In genomic region chr6:7178280-7178679, GRCh38 we compare ENCODE assay signal across 26 cellular contexts.
DNase-seq lines count a peak whose midpoint lies in the region; ATAC-seq, FAIRE-seq and TF ChIP-seq lines count a peak whose summit lies in the region.
"Had no signal": no experiment of that assay in that cellular context is flagged by ENCODE, and none has a peak within 500 bp of the region (broad histone marks: within the 10 kb centered on the region; RNA-seq: fewer than 3 reads in every experiment).

No MANE protein-coding gene starts in this region.

- in situ Hi-C loops in mammary epithelial cell (cut with MboI; ENCODE audit: low sequenced_read_pairs in 2 of 2) (no loop called here), K562 (cut with MboI) (no loop called here)

- no peak overlapping the region for H3K9ac ChIP-seq in mammary epithelial cell (ENCODE audit: insufficient read depth, low read length)
- H3K9ac ChIP-seq in K562 (ENCODE audit: insufficient read depth in 1 of 2, low read depth in 2 of 2, low read length in 2 of 2) = no peak overlapping the region
- no peak overlapping the region for H3K9ac ChIP-seq in subcutaneous abdominal adipose tissue (ENCODE audit: low read length in 5 of 5)
- H3K9ac ChIP-seq: KMS-11 had no signal

- TF ChIP-seq POLR2A in NB4 (IDR thresholded peaks at IDR 0.05; ENCODE audit: extremely low read depth, insufficient read length) (no peak), K562 (conservative IDR thresholded peaks at IDR 0.05) (no peak)

- CTCF ChIA-PET in MCF 10A (lab: Yijun Ruan, JAX) = interaction anchor here (1.1 kb wide), 1 partner anchor 59 kb away, joined by 3 read pairs; no protein-coding TSS in a partner anchor
- CTCF ChIA-PET in mammary epithelial cell (lab: Charles Lee; ENCODE audit: low non-redundant PET) = no interaction called here
- CTCF ChIA-PET in K562 (lab: Yijun Ruan, JAX; ENCODE audit: low intra/inter-chr PET ratio) = no interaction called here

- no TSS peak for BruUV-seq in MCF 10A (replicated peaks; lab: Mats Ljungman, UMichigan)
- no TSS peak for BruUV-seq in mammary epithelial cell (replicated peaks; lab: Mats Ljungman, UMichigan)
- no TSS peak for BruUV-seq in K562 (replicated peaks; lab: Mats Ljungman, UMichigan)

- TF ChIP-seq CTCF in MCF 10A (IDR thresholded peaks at IDR 0.05; ENCODE audit: unreplicated experiment) = no peak
- no peak for TF ChIP-seq CTCF in mammary epithelial cell (conservative IDR thresholded peaks at IDR 0.05 in 1 of 2, IDR thresholded peaks at IDR 0.05 in 1 of 2; ENCODE audit: extremely low read depth in 1 of 2, insufficient read depth in 1 of 2, low read depth in 1 of 2, low read length in 2 of 2)
- TF ChIP-seq CTCF in NB4 (IDR thresholded peaks at IDR 0.05; ENCODE audit: low read depth, low read length) = no peak
- no peak for TF ChIP-seq CTCF in K562 (IDR thresholded peaks at IDR 0.05 in 2 of 3, conservative IDR thresholded peaks at IDR 0.05 in 1 of 3; ENCODE audit: insufficient read depth in 2 of 3, low read depth in 1 of 3, low read length in 3 of 3)

- POLR2A ChIA-PET in MCF 10A (lab: Yijun Ruan, JAX) (interaction anchor here (0.9 kb wide), 1 partner anchor 9 kb away, joined by 5 read pairs; no protein-coding TSS in a partner anchor), K562 (lab: Yijun Ruan, JAX) (interaction anchor here (0.6 to 1.9 kb wide), 5 partner anchors 10 to 101 kb away, joined by 3 to 7 read pairs (median 3); no protein-coding TSS in a partner anchor)

- no peaks in the 10 kb centered on the region for H3K27me3 Mint-ChIP-seq in MCF 10A (ENCODE audit: insufficient read depth, unreplicated experiment)
- H3K27me3 Mint-ChIP-seq: CD4-positive, alpha-beta T cell had no signal

- H3K4me1 Mint-ChIP-seq in MCF 10A (ENCODE audit: insufficient read depth, unreplicated experiment) = peaks cover 5% of the 10 kb centered on the region

- H3K4me1 ChIP-seq in mammary epithelial cell (ENCODE audit: insufficient read depth, low read length) (no peaks in the 10 kb centered on the region), K562 (replicated peaks in 1 of 2; ENCODE audit: control insufficient read depth in 2 of 2, insufficient read depth in 2 of 2, low read length in 2 of 2) (peaks cover 15 to 34% of the 10 kb centered on the region in 2 experiments), subcutaneous abdominal adipose tissue (ENCODE audit: control insufficient read depth in 5 of 5, insufficient read depth in 5 of 5, low read length in 5 of 5) (peaks cover 1 to 32% (median 26%) of the 10 kb centered on the region in 5 donors)
- H3K4me1 ChIP-seq: SJSA1 had no signal

- no peak for ATAC-seq in K562

- 48% methylated on average over 4 of the region's 4 CpGs for WGBS in mammary epithelial cell (ENCODE audit: low coverage, missing lambda C conversion rate)
- WGBS in K562 (ENCODE audit: insufficient coverage, low coverage, missing lambda C conversion rate) = 96% methylated on average over 4 of the region's 4 CpGs

- FAIRE-seq in K562 (lab: Jason Lieb, UNC) = no peak
- FAIRE-seq: G401.6, HTR-8/SVneo, RCC 7860 had no signal

- no peaks in the 10 kb centered on the region for H3K27me3 ChIP-seq in mammary epithelial cell (ENCODE audit: insufficient read depth, low read length)
- H3K27me3 ChIP-seq in K562 (ENCODE audit: control insufficient read depth in 2 of 2, insufficient read depth in 2 of 2, low read length in 2 of 2) = no peaks in the 10 kb centered on the region
- no peaks in the 10 kb centered on the region for H3K27me3 ChIP-seq in subcutaneous abdominal adipose tissue (ENCODE audit: control insufficient read depth in 5 of 5, insufficient read depth in 4 of 5, low read length in 5 of 5)
- H3K27me3 ChIP-seq: SJSA1 had no signal

- H3K27ac ChIP-seq in mammary epithelial cell (ENCODE audit: insufficient read depth, low read depth, low read length) = no peak overlapping the region
- H3K27ac ChIP-seq in K562 (ENCODE audit: extremely low read depth, low read depth, low read length) = no peak overlapping the region
- peak overlapping the region; percentile 24 for H3K27ac ChIP-seq in subcutaneous abdominal adipose tissue (ENCODE audit: low read depth, low read length)
- H3K27ac ChIP-seq: 22Rv1, KMS-11, SJSA1 had no signal

- dilution Hi-C loops in mammary epithelial cell (cut with HindIII; ENCODE audit: low sequenced_read_pairs) = no loop called here

- no peak for DNase-seq in MCF 10A (ENCODE audit: unreplicated experiment)
- DNase-seq in mammary epithelial cell = no peak
- peak; percentile 11 for DNase-seq in NB4 (ENCODE audit: low read depth)
- no peak for DNase-seq in K562 (ENCODE audit: extremely low read depth in 1 of 4, low spot score in 3 of 4)
- DNase-seq in A172 (ENCODE audit: low spot score) = no peak
- DNase-seq in NCI-H146 (lab: John Stamatoyannopoulos, UW) = no peak
- DNase-seq: CD4-positive, alpha-beta T cell; COR-L47; GOT3; HFFc6; NCI-H1092; NCI-H1417 treated with DMSO at 0.1 percent for 48 hours; NCI-H187; NCI-H2081 treated with DMSO at 0.1 percent for 48 hours; NCI-H2171 treated with DMSO at 0.1 percent for 48 hours; NCI-H345; NCI-H510A treated with DMSO at 0.1 percent for 48 hours; NCI-H748 treated with DMSO at 0.1 percent for 48 hours had no signal

- H2AFZ ChIP-seq in mammary epithelial cell (ENCODE audit: low read depth, low read length) (no peak overlapping the region), K562 (ENCODE audit: low read depth, low read length) (no peak overlapping the region)

- no peak overlapping the region for H3K4me3 Mint-ChIP-seq in MCF 10A (ENCODE audit: unreplicated experiment)
- H3K4me3 Mint-ChIP-seq: CD4-positive, alpha-beta T cell; HFFc6 had no signal

- intact Hi-C loops in MCF 10A (cut with micrococcal nuclease) = no loop called here
- intact Hi-C loops in mammary epithelial cell (cut with micrococcal nuclease) = no loop called here
- intact Hi-C loops in K562 (cut with micrococcal nuclease) = no loop called here

- H3K9me3 ChIP-seq in mammary epithelial cell (replicated peaks; ENCODE audit: insufficient read depth, low read length) = no peaks in the 10 kb centered on the region
- no peaks in the 10 kb centered on the region for H3K9me3 ChIP-seq in K562 (replicated peaks; ENCODE audit: control insufficient read depth, insufficient read depth, low read depth, low read length)
- no peaks in the 10 kb centered on the region for H3K9me3 ChIP-seq in subcutaneous abdominal adipose tissue (ENCODE audit: control insufficient read depth in 5 of 5, low read length in 5 of 5)
- H3K9me3 ChIP-seq: HAP-1, SJSA1 had no signal

- H3K79me2 ChIP-seq in mammary epithelial cell (ENCODE audit: insufficient read depth, low read length) = peaks cover 62% of the 10 kb centered on the region
- peaks cover 87% of the 10 kb centered on the region for H3K79me2 ChIP-seq in K562 (ENCODE audit: control insufficient read depth, insufficient read depth, low read length)

- no peak overlapping the region for H3K4me2 ChIP-seq in mammary epithelial cell (ENCODE audit: insufficient read depth, low read depth, low read length)
- H3K4me2 ChIP-seq in K562 (ENCODE audit: insufficient read depth, low read length) = no peak overlapping the region
- H3K4me2 ChIP-seq: KMS-11 had no signal

- no peak for TF ChIP-seq EP300 in K562 (IDR thresholded peaks at IDR 0.05; ENCODE audit: low read length)

- TF ChIP-seq RAD21 in K562 (CRISPR knock-in tag; conservative IDR thresholded peaks at IDR 0.05 in 1 of 2, IDR thresholded peaks at IDR 0.05 in 1 of 2) = no peak

- H4K20me1 ChIP-seq in mammary epithelial cell (ENCODE audit: insufficient read depth, low read length) (no peaks in the 10 kb centered on the region), K562 (replicated peaks; ENCODE audit: control insufficient read depth, insufficient read depth, low read length) (no peaks in the 10 kb centered on the region)

- H3K36me3 Mint-ChIP-seq in MCF 10A (ENCODE audit: insufficient read depth, unreplicated experiment) = peaks cover 59% of the 10 kb centered on the region

- H3K9me3 Mint-ChIP-seq in MCF 10A (ENCODE audit: unreplicated experiment) = no peaks in the 10 kb centered on the region
- H3K9me3 Mint-ChIP-seq: CD4-positive, alpha-beta T cell; HFFc6 had no signal

- H3K9me1 ChIP-seq in K562 (ENCODE audit: control insufficient read depth, insufficient read depth, low read length) = no peaks in the 10 kb centered on the region

- no peak overlapping the region for H3K4me3 ChIP-seq in mammary epithelial cell (replicated peaks in 1 of 3; ENCODE audit: insufficient read depth in 1 of 3, low read depth in 2 of 3, low read length in 3 of 3)
- no peak overlapping the region for H3K4me3 ChIP-seq in NB4 (ENCODE audit: low read depth, low read length)
- no peak overlapping the region for H3K4me3 ChIP-seq in K562
- H3K4me3 ChIP-seq in subcutaneous abdominal adipose tissue (ENCODE audit: low read depth in 1 of 5, low read length in 5 of 5) = no peak overlapping the region
- H3K4me3 ChIP-seq: HAP-1, SJSA1 had no signal

- peak overlapping the region; percentile 51 for H3K27ac Mint-ChIP-seq in MCF 10A (ENCODE audit: low read depth, unreplicated experiment)
- H3K27ac Mint-ChIP-seq: HFFc6 had no signal

- peaks cover 13% of the 10 kb centered on the region for H3K36me3 ChIP-seq in mammary epithelial cell (ENCODE audit: insufficient read depth, low read length)
- H3K36me3 ChIP-seq in K562 (ENCODE audit: control insufficient read depth, insufficient read depth, low read length) = peaks cover 70% of the 10 kb centered on the region
- peaks cover 28 to 52% (median 47%) of the 10 kb centered on the region in 5 donors for H3K36me3 ChIP-seq in subcutaneous abdominal adipose tissue (ENCODE audit: control insufficient read depth in 5 of 5, insufficient read depth in 5 of 5, low read length in 5 of 5)

TF ChIP-seq in K562, 482 proteins besides CTCF, POLR2A, EP300 and RAD21:
- TF ChIP-seq WHSC1 (IDR thresholded peaks at IDR 0.05; ENCODE audit: low read length) (peak; percentile 56), NRF1 (conservative IDR thresholded peaks at IDR 0.05 in 1 of 2, IDR thresholded peaks at IDR 0.05 in 1 of 2) (no peak)
